10 cellular contexts compared by ENCODE assay signal in genomic region chr15:77014137-77015081, GRCh38. TPM values are rescaled to one million over a fixed set of nuclear protein-coding genes. Genes with fewer than 3 reads are reported as not detected.
A peak's percentile ranks its signal among the peaks of the same experiment; 100 is the strongest.
DNase-seq lines count a peak whose midpoint lies in the region; ATAC-seq and TF ChIP-seq lines count a peak whose summit lies in the region.
"Had no signal": no experiment of that assay in that cellular context is flagged by ENCODE, and none has a peak within 500 bp of the region (broad histone marks: within the 10 kb centered on the region; RNA-seq: fewer than 3 reads in every experiment).

No MANE protein-coding gene starts in this region.

- peak overlapping the region; percentile 76 for H3K4me3 Mint-ChIP-seq in activated naive CD8-positive, alpha-beta T cell treated with anti-CD3 and anti-CD28 coated beads, Interleukin-2, amount 50 U/mL, for 24 hours

- peaks cover 29% of the 10 kb centered on the region for H3K36me3 Mint-ChIP-seq in activated naive CD8-positive, alpha-beta T cell treated with anti-CD3 and anti-CD28 coated beads, Interleukin-2, amount 50 U/mL, for 24 hours (ENCODE audit: low read depth)

- intact Hi-C loops in Right ventricle myocardium inferior (cut with DNase I): no loop called here
- intact Hi-C loops in upper lobe of right lung (cut with DNase I): no loop called here

- H3K27me3 Mint-ChIP-seq in activated naive CD8-positive, alpha-beta T cell treated with anti-CD3 and anti-CD28 coated beads, Interleukin-2, amount 50 U/mL, for 24 hours: peaks cover 2% of the 10 kb centered on the region

- TF ChIP-seq CTCF in right atrium auricular region (IDR thresholded peaks at IDR 0.05) (no peak), upper lobe of right lung (IDR thresholded peaks at IDR 0.05) (no peak)

- H3K4me3 ChIP-seq in right atrium auricular region: no peak overlapping the region
- no peak overlapping the region for H3K4me3 ChIP-seq in upper lobe of right lung

- H3K4me1 Mint-ChIP-seq in activated naive CD8-positive, alpha-beta T cell treated with anti-CD3 and anti-CD28 coated beads, Interleukin-2, amount 50 U/mL, for 24 hours: peaks cover 96% of the 10 kb centered on the region

- no peaks in the 10 kb centered on the region for H3K9me3 Mint-ChIP-seq in activated naive CD8-positive, alpha-beta T cell treated with anti-CD3 and anti-CD28 coated beads, Interleukin-2, amount 50 U/mL, for 24 hours

- H3K27ac ChIP-seq in right atrium auricular region: no peak overlapping the region
- H3K27ac ChIP-seq in upper lobe of right lung: peak overlapping the region; percentile 58

- H3K27me3 ChIP-seq in right atrium auricular region (no peaks in the 10 kb centered on the region), upper lobe of right lung (no peaks in the 10 kb centered on the region)

- ATAC-seq in Right ventricle myocardium inferior (peak; percentile 57), HG03354 (IDR thresholded peaks at IDR 0.05; ENCODE audit: poor library complexity, severe bottlenecking, unreplicated experiment) (peak; percentile 51), upper lobe of right lung (peak; percentile 84)
- ATAC-seq in activated naive CD8-positive, alpha-beta T cell treated with anti-CD3 and anti-CD28 coated beads, Interleukin-2, amount 50 U/mL, for 24 hours: peak; percentile 23

- peaks cover 0 to 16% of the 10 kb centered on the region in 2 donors for H3K4me1 ChIP-seq in right atrium auricular region
- H3K4me1 ChIP-seq in upper lobe of right lung: no peaks in the 10 kb centered on the region

- peak overlapping the region; percentile 96 for H3K27ac Mint-ChIP-seq in activated naive CD8-positive, alpha-beta T cell treated with anti-CD3 and anti-CD28 coated beads, Interleukin-2, amount 50 U/mL, for 24 hours

- no peaks in the 10 kb centered on the region for H3K9me3 ChIP-seq in right atrium auricular region
- no peaks in the 10 kb centered on the region for H3K9me3 ChIP-seq in upper lobe of right lung

- DNase-seq in Right ventricle myocardium inferior (ENCODE audit: missing footprints) (peak; percentile 76), right atrium auricular region (ENCODE audit: low spot score) (no peak), upper lobe of right lung (peak; percentile 77), AG08396 (ENCODE audit: low spot score) (no peak), NCI-H187 treated with DMSO at 0.1 percent for 48 hours (lab: John Stamatoyannopoulos, UW) (no peak), pons (ENCODE audit: low spot score) (no peak)
- peak; percentile 48 for DNase-seq in activated naive CD8-positive, alpha-beta T cell treated with anti-CD3 and anti-CD28 coated beads, Interleukin-2, amount 50 U/mL, for 24 hours
- DNase-seq: DMS79 treated with DMSO at 0.1 percent for 48 hours had no signal

- H3K36me3 ChIP-seq in right atrium auricular region: no peaks in the 10 kb centered on the region
- no peaks in the 10 kb centered on the region for H3K36me3 ChIP-seq in upper lobe of right lung

RNA-seq across cellular contexts. Expression of gene PSTPIP1, which starts 19.5 kb away (rescaled TPM):
- 4.5 TPM for total RNA-seq in Right ventricle myocardium inferior
- 1 to 10 TPM; 1.9 to 2.3 TPM for total RNA-seq in right atrium auricular region
- total RNA-seq in upper lobe of right lung: 16.0 TPM
- total RNA-seq: LHCN-M2 had no signal

RNA-seq across cellular contexts. Expression of gene TSPAN3, which starts 56.5 kb away (rescaled TPM):
- total RNA-seq in Right ventricle myocardium inferior (98.3 TPM), right atrium auricular region (100 to 1,000 TPM; 191 to 361 TPM), upper lobe of right lung (359 TPM)

Comparison
In these comparisons a context has a peak if more than half of its experiments do, and no peak if none do; other contexts are left out.
1. DNase-seq: peak in Right ventricle myocardium inferior (single experiment), activated naive CD8-positive, alpha-beta T cell treated with anti-CD3 and anti-CD28 coated beads, Interleukin-2, amount 50 U/mL, for 24 hours (single experiment) and upper lobe of right lung (single experiment); none in right atrium auricular region (single experiment), AG08396 (single experiment), NCI-H187 treated with DMSO at 0.1 percent for 48 hours (single experiment) and pons (single experiment).
2. ATAC-seq: peak in every context shown above with its lines; median percentile 84 in upper lobe of right lung; 57 in Right ventricle myocardium inferior; 51 in HG03354; 23 in activated naive CD8-positive, alpha-beta T cell treated with anti-CD3 and anti-CD28 coated beads, Interleukin-2, amount 50 U/mL, for 24 hours.